7 cellular contexts compared by ENCODE assay signal in the genomic region with DNA sequence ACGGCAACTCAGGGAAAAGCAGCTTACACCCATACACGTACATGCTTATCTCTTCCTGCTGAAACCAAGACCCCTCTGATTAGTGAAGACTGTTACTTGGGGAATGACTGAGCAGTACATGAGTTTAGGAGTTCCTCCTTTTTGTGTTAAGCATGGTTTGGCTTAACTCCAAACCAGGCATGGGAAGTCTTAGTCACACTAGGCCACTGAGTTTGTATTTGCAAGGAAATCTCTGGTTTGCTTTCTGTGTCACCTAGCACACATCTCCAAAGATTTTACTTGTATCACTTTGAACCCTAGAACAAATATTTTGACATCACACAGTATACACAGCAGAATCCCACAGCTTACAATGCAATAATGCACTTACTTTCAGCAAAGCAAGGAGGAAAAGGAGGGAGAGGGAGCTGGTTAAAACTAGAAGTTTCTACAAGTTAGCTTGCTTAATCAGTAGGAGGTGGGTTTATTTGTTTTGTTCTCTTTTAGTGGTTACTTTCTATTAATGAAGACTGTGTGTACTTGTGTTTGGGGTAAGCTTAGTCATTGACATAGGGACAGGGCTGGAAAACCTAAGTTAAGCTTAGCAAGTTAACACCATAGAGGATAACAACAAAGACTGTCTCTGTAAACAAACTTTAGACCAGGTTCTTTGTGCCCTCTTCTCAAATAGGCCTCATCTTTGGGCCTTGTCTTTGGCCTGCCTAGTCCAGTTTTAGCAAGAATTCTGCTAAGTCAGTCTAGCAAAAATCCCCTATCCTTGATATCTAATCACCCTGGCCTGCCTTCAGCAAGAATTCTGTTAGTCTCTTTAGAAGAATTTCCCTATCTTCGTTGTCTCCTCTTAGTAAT.
A peak's percentile ranks its signal among the peaks of the same experiment; 100 is the strongest.
DNase-seq lines count a peak whose midpoint lies in the region; ATAC-seq and TF ChIP-seq lines count a peak whose summit lies in the region.

No MANE protein-coding gene starts in this region.

- no peaks in the 10 kb centered on the region for H3K9me3 ChIP-seq in skeletal muscle satellite cell (replicated peaks; ENCODE audit: low read length)

- peaks cover 44% of the 10 kb centered on the region for H3K4me1 ChIP-seq in skeletal muscle satellite cell (ENCODE audit: control insufficient read depth, insufficient read depth, low read length)

- H3K36me3 ChIP-seq in skeletal muscle satellite cell (ENCODE audit: insufficient read depth, low read length) = no peaks in the 10 kb centered on the region

- peak overlapping the region; percentile 36 for H3K4me2 ChIP-seq in skeletal muscle satellite cell (ENCODE audit: low read length)

- no peaks in the 10 kb centered on the region for H3K27me3 ChIP-seq in skeletal muscle satellite cell (ENCODE audit: control insufficient read depth, insufficient read depth, low read length)

- ATAC-seq in GM18870 (IDR thresholded peaks at IDR 0.05; ENCODE audit: unreplicated experiment) = peak; percentile 75
- ATAC-seq in HG03175 (IDR thresholded peaks at IDR 0.05; ENCODE audit: unreplicated experiment) = peak; percentile 57
- peak; percentile 65 for ATAC-seq in SK-N-SH treated with all-trans-retinoic acid at 6 μM for 48 hours

- DNase-seq in foreskin fibroblast (peak; percentile 92 to 96), cerebellar nuclear complex (lab: John Stamatoyannopoulos, UW) (no peak), NCI-H1417 (lab: John Stamatoyannopoulos, UW) (no peak)

- H3K9ac ChIP-seq in skeletal muscle satellite cell (ENCODE audit: low read depth, low read length) = peak overlapping the region; percentile 6

- TF ChIP-seq CTCF in foreskin fibroblast (IDR thresholded peaks at IDR 0.05; ENCODE audit: low read depth, low read length) = no peak

- no peak overlapping the region for H3K4me3 ChIP-seq in foreskin fibroblast (ENCODE audit: low read depth in 1 of 2, low read length in 2 of 2)
- peak overlapping the region; percentile 19 for H3K4me3 ChIP-seq in skeletal muscle satellite cell (ENCODE audit: low read length)

TF ChIP-seq in SK-N-SH treated with all-trans-retinoic acid at 6 μM for 48 hours, 23 proteins besides CTCF, POLR2A, EP300 and RAD21:
- TF ChIP-seq ESRRG (CRISPR knock-in tag; IDR thresholded peaks at IDR 0.05) = no peak
- no peak for TF ChIP-seq CSDC2 (CRISPR knock-in tag; IDR thresholded peaks at IDR 0.05)
- TF ChIP-seq, protein P1, sequence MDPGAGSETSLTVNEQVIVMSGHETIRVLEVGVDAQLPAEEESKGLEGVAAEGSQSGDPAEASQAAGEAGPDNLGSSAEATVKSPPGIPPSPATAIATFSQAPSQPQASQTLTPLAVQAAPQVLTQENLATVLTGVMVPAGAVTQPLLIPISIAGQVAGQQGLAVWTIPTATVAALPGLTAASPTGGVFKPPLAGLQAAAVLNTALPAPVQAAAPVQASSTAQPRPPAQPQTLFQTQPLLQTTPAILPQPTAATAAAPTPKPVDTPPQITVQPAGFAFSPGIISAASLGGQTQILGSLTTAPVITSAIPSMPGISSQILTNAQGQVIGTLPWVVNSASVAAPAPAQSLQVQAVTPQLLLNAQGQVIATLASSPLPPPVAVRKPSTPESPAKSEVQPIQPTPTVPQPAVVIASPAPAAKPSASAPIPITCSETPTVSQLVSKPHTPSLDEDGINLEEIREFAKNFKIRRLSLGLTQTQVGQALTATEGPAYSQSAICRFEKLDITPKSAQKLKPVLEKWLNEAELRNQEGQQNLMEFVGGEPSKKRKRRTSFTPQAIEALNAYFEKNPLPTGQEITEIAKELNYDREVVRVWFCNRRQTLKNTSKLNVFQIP (CRISPR knock-in tag; IDR thresholded peaks at IDR 0.05; ENCODE audit: borderline replicate concordance, low read depth) = no peak
- no peak for TF ChIP-seq TCF4 (CRISPR knock-in tag; IDR thresholded peaks at IDR 0.05; ENCODE audit: borderline replicate concordance)
- no peak for TF ChIP-seq GLIS3 (CRISPR knock-in tag; IDR thresholded peaks at IDR 0.05)
- TF ChIP-seq, protein P2, sequence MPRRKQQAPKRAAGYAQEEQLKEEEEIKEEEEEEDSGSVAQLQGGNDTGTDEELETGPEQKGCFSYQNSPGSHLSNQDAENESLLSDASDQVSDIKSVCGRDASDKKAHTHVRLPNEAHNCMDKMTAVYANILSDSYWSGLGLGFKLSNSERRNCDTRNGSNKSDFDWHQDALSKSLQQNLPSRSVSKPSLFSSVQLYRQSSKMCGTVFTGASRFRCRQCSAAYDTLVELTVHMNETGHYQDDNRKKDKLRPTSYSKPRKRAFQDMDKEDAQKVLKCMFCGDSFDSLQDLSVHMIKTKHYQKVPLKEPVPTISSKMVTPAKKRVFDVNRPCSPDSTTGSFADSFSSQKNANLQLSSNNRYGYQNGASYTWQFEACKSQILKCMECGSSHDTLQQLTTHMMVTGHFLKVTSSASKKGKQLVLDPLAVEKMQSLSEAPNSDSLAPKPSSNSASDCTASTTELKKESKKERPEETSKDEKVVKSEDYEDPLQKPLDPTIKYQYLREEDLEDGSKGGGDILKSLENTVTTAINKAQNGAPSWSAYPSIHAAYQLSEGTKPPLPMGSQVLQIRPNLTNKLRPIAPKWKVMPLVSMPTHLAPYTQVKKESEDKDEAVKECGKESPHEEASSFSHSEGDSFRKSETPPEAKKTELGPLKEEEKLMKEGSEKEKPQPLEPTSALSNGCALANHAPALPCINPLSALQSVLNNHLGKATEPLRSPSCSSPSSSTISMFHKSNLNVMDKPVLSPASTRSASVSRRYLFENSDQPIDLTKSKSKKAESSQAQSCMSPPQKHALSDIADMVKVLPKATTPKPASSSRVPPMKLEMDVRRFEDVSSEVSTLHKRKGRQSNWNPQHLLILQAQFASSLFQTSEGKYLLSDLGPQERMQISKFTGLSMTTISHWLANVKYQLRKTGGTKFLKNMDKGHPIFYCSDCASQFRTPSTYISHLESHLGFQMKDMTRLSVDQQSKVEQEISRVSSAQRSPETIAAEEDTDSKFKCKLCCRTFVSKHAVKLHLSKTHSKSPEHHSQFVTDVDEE (CRISPR knock-in tag; IDR thresholded peaks at IDR 0.05) = no peak
- TF ChIP-seq ARNTL (CRISPR knock-in tag; IDR thresholded peaks at IDR 0.05; ENCODE audit: borderline replicate concordance, low read depth) = no peak
- no peak for TF ChIP-seq CREB5 (CRISPR knock-in tag; IDR thresholded peaks at IDR 0.05; ENCODE audit: low read depth)
- no peak for TF ChIP-seq RARB (CRISPR knock-in tag; IDR thresholded peaks at IDR 0.05)
- no peak for TF ChIP-seq SNAI2 (CRISPR knock-in tag; IDR thresholded peaks at IDR 0.05)
- TF ChIP-seq PPARA (CRISPR knock-in tag; IDR thresholded peaks at IDR 0.05; ENCODE audit: borderline replicate concordance) = no peak
- no peak for TF ChIP-seq ZC3H10 (CRISPR knock-in tag; IDR thresholded peaks at IDR 0.05)
- no peak for TF ChIP-seq ZNF565 (CRISPR knock-in tag; conservative IDR thresholded peaks at IDR 0.05; ENCODE audit: low read depth)
- TF ChIP-seq ZNF70 (CRISPR knock-in tag; IDR thresholded peaks at IDR 0.05) = no peak
- TF ChIP-seq, protein P3, sequence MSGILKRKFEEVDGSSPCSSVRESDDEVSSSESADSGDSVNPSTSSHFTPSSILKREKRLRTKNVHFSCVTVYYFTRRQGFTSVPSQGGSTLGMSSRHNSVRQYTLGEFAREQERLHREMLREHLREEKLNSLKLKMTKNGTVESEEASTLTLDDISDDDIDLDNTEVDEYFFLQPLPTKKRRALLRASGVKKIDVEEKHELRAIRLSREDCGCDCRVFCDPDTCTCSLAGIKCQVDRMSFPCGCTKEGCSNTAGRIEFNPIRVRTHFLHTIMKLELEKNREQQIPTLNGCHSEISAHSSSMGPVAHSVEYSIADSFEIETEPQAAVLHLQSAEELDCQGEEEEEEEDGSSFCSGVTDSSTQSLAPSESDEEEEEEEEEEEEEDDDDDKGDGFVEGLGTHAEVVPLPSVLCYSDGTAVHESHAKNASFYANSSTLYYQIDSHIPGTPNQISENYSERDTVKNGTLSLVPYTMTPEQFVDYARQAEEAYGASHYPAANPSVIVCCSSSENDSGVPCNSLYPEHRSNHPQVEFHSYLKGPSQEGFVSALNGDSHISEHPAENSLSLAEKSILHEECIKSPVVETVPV (CRISPR knock-in tag; IDR thresholded peaks at IDR 0.05) = no peak
- TF ChIP-seq ZNF8 (CRISPR knock-in tag; IDR thresholded peaks at IDR 0.05) = no peak
- TF ChIP-seq ZFP30 (CRISPR knock-in tag; IDR thresholded peaks at IDR 0.05) = no peak
- no peak for TF ChIP-seq ISL1 (CRISPR knock-in tag; IDR thresholded peaks at IDR 0.05)

Comparison
In these comparisons a context has a peak if more than half of its experiments do, and no peak if none do; other contexts are left out.
1. DNase-seq: peak in foreskin fibroblast (2 of 2); none in cerebellar nuclear complex (0 of 2) and NCI-H1417 (0 of 3).
2. Peak in every context shown above with its lines, with median percentiles within 50 percentile points of each other: ATAC-seq.